ENCODE assay signal across 7 cellular contexts in the genomic region with DNA sequence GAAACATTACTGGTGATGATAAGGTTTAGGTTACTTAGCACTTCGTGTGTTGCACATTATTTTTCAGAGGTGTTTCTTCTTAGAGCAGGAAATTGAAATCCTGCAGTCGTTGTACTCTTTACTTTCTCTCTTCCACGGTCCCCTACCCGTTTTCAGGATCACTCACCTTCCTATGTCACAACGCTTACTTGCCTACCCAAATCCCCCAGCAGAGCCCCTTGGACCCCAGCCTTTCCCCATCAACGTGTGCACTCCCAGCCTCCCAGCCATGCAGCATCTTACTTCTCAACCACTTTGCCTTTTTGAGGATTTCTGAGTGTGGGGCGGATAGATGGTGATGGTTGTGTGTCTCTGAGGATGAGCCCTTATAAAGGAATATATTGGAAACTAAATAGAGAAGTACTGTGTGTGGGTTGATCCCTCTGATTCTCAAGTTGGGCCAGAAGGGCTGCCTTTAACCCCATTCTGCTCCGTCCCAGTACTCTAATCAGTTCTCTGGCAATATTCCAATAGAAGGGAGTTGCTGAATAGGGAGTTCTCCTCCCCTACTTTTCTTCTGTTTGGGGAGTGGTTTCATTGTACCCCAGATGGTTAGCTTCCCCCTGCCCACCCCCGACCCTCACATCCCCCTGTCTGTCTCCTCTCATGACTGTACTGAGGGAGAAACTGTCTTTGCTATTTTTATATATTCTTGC. TPM values are rescaled to one million over a fixed set of nuclear protein-coding genes. Genes with fewer than 3 reads are reported as not detected.
A peak's percentile ranks its signal among the peaks of the same experiment; 100 is the strongest.
DNase-seq lines count a peak whose midpoint lies in the region; ATAC-seq and TF ChIP-seq lines count a peak whose summit lies in the region.

No MANE protein-coding gene starts in this region.

- WGBS in adipose tissue, 3 donors, result 13 to 30% (median 18%) methylated on average over 9 of the region's 9 CpGs
- 6 to 33% (median 22%) methylated on average over 9 of the region's 9 CpGs for WGBS in stomach, 5 donors

- TF ChIP-seq CTCF in stomach (IDR thresholded peaks at IDR 0.05), result no peak

- H3K4me3 ChIP-seq in HUES48 (ENCODE audit: low read depth, low read length) (peak overlapping the region; percentile 52), iPS-15b (ENCODE audit: low read depth, low read length) (peak overlapping the region; percentile 14), stomach (peak overlapping the region; percentile 51 to 56 (median 52))

- H3K4me1 ChIP-seq in HUES48 (ENCODE audit: control insufficient read depth, insufficient read depth, low read length) (0 out of 2 replicates have a peak, but pooled peaks cover 4% of the 10 kb centered on the region), iPS-15b (ENCODE audit: control insufficient read depth, insufficient read depth, low read length) (no peaks in the 10 kb centered on the region), stomach (peaks cover 0 to 18% (median 5%) of the 10 kb centered on the region in 4 donors)

- intact Hi-C loops in stomach (cut with DNase I; ENCODE audit: low total_unique reads), result no loop called here

- no peak for TF ChIP-seq POLR2A in stomach (IDR thresholded peaks at IDR 0.05)

- H3K27ac ChIP-seq in HUES48 (ENCODE audit: low read depth, low read length) (no peak overlapping the region), adipose tissue (ENCODE audit: low read depth, low read length) (peak overlapping the region; percentile 33), stomach (peak overlapping the region; percentile 3 to 93 (median 92))

- ATAC-seq in HG02938 (IDR thresholded peaks at IDR 0.05; ENCODE audit: unreplicated experiment) (no peak), HG03095 (IDR thresholded peaks at IDR 0.05; ENCODE audit: unreplicated experiment) (no peak)

- DNase-seq in stomach, result no peak
- no peak for DNase-seq in stimulated activated CD4-positive, alpha-beta T cell treated with anti-CD3 and anti-CD28 coated beads, Interleukin-12 subunit alpha, Interleukin-12 subunit beta, amount 100 ng/mL, for 4 hours

- no peak for TF ChIP-seq EP300 in stomach (IDR thresholded peaks at IDR 0.05)

- no peaks in the 10 kb centered on the region for H3K36me3 ChIP-seq in HUES48 (ENCODE audit: control insufficient read depth, insufficient read depth, low read length)
- no peaks in the 10 kb centered on the region for H3K36me3 ChIP-seq in iPS-15b (ENCODE audit: control insufficient read depth, insufficient read depth, low read length)
- H3K36me3 ChIP-seq in stomach, result no peaks in the 10 kb centered on the region

- H3K9me3 ChIP-seq in HUES48 (ENCODE audit: control insufficient read depth, insufficient read depth, low read length), result no peaks in the 10 kb centered on the region
- no peaks in the 10 kb centered on the region for H3K9me3 ChIP-seq in iPS-15b (ENCODE audit: control insufficient read depth, insufficient read depth, low read length)
- H3K9me3 ChIP-seq in stomach, result no peaks in the 10 kb centered on the region

- H3K9ac ChIP-seq in HUES48 (ENCODE audit: low read depth, low read length) (no peak overlapping the region), iPS-15b (ENCODE audit: low read depth, low read length) (no peak overlapping the region)

- H3K27me3 ChIP-seq in HUES48 (ENCODE audit: control insufficient read depth, insufficient read depth, low read length) (peaks cover 47% of the 10 kb centered on the region), iPS-15b (ENCODE audit: control insufficient read depth, insufficient read depth, low read length) (peaks cover 54% of the 10 kb centered on the region), stomach (peaks cover 0 to 4% (median 0%) of the 10 kb centered on the region in 3 donors)

RNA-seq across cellular contexts. Expression of a gene that starts 1.6 kb away (rescaled TPM):
- polyA plus RNA-seq in adipose tissue, result 10 to 100 TPM in 1 of 3 donors, 1 to 10 TPM in 2; 3.9 to 11.3 (median 6.5) TPM
- 100 to 1,000 TPM in 1 of 5 donors, 10 to 100 TPM in 3, under 1 TPM in 1; 0.58 to 162 (median 26.8) TPM for total RNA-seq in stomach
- 1 to 10 TPM; 2.2 to 4.4 (median 2.3) TPM for polyA plus RNA-seq in stomach

RNA-seq across cellular contexts. Expression of a gene that starts 49.8 kb away (rescaled TPM):
- under 1 TPM in 1 of 3 donors, not detected in 2; 0.31 TPM for polyA plus RNA-seq in adipose tissue
- not detected for total RNA-seq in stomach
- polyA plus RNA-seq in stomach, result under 1 TPM in 2 of 3 donors, not detected in 1; 0.13 to 0.44 TPM

RNA-seq across cellular contexts. Expression of a gene that starts 51.7 kb away (rescaled TPM):
- polyA plus RNA-seq in adipose tissue (100 to 1,000 TPM; 139 to 283 (median 171) TPM), stomach (100 to 1,000 TPM; 198 to 358 (median 292) TPM)
- 100 to 1,000 TPM; 303 to 906 (median 347) TPM for total RNA-seq in stomach
